1 cellular context compared by ENCODE assay signal in genomic region chr20:8153281-8153908, GRCh38.
TF ChIP-seq lines count a peak whose summit lies in the region.

No MANE protein-coding gene starts in this region.

TF ChIP-seq in A549, 52 proteins besides CTCF, POLR2A, EP300 and RAD21 (continued from another document):
- TF ChIP-seq, protein P1, sequence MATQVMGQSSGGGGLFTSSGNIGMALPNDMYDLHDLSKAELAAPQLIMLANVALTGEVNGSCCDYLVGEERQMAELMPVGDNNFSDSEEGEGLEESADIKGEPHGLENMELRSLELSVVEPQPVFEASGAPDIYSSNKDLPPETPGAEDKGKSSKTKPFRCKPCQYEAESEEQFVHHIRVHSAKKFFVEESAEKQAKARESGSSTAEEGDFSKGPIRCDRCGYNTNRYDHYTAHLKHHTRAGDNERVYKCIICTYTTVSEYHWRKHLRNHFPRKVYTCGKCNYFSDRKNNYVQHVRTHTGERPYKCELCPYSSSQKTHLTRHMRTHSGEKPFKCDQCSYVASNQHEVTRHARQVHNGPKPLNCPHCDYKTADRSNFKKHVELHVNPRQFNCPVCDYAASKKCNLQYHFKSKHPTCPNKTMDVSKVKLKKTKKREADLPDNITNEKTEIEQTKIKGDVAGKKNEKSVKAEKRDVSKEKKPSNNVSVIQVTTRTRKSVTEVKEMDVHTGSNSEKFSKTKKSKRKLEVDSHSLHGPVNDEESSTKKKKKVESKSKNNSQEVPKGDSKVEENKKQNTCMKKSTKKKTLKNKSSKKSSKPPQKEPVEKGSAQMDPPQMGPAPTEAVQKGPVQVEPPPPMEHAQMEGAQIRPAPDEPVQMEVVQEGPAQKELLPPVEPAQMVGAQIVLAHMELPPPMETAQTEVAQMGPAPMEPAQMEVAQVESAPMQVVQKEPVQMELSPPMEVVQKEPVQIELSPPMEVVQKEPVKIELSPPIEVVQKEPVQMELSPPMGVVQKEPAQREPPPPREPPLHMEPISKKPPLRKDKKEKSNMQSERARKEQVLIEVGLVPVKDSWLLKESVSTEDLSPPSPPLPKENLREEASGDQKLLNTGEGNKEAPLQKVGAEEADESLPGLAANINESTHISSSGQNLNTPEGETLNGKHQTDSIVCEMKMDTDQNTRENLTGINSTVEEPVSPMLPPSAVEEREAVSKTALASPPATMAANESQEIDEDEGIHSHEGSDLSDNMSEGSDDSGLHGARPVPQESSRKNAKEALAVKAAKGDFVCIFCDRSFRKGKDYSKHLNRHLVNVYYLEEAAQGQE (IDR thresholded peaks at IDR 0.05), result no peak
- TF ChIP-seq EHMT2 (IDR thresholded peaks at IDR 0.05; ENCODE audit: low read depth) (no peak), CEBPB (IDR thresholded peaks at IDR 0.05) (no peak), HOXB13 (CRISPR knock-in tag; IDR thresholded peaks at IDR 0.05; ENCODE audit: low read depth) (no peak), E2F6 (IDR thresholded peaks at IDR 0.05; ENCODE audit: borderline replicate concordance, low read depth) (no peak), HEYL (CRISPR knock-in tag; IDR thresholded peaks at IDR 0.05) (no peak), CBX2 (IDR thresholded peaks at IDR 0.05; ENCODE audit: borderline replicate concordance, low read depth) (no peak), RCOR1 (IDR thresholded peaks at IDR 0.05; ENCODE audit: low read depth, low read length) (no peak), HOXA7 (CRISPR knock-in tag; IDR thresholded peaks at IDR 0.05) (no peak), ZFP36 (IDR thresholded peaks at IDR 0.05; ENCODE audit: borderline replicate concordance, partially characterized antibody) (no peak), ATOH8 (CRISPR knock-in tag; IDR thresholded peaks at IDR 0.05; ENCODE audit: low read depth) (no peak)
- TF ChIP-seq, protein P2, sequence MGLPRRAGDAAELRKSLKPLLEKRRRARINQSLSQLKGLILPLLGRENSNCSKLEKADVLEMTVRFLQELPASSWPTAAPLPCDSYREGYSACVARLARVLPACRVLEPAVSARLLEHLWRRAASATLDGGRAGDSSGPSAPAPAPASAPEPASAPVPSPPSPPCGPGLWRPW (IDR thresholded peaks at IDR 0.05), result no peak
